24 cellular contexts compared by ENCODE assay signal in genomic region chr3:15347737-15348110, GRCh38. TPM values are rescaled to one million over a fixed set of nuclear protein-coding genes. Genes with fewer than 3 reads are reported as not detected.
DNase-seq lines count a peak whose midpoint lies in the region; ATAC-seq and TF ChIP-seq lines count a peak whose summit lies in the region.
"Had no signal": no experiment of that assay in that cellular context is flagged by ENCODE, and none has a peak within 500 bp of the region (broad histone marks: within the 10 kb centered on the region; RNA-seq: fewer than 3 reads in every experiment).

No MANE protein-coding gene starts in this region.

- CTCF ChIA-PET in CD8-positive, alpha-beta memory T cell (lab: Charles Lee), result interaction anchor here (0.6 to 1.9 kb wide), 7 partner anchors 12 to 142 kb away, joined by 3 to 11 read pairs (median 3); partner anchors contain the start of genes CAPN7 and SH3BP5
- CTCF ChIA-PET in activated CD4-positive, alpha-beta memory T cell treated with anti-CD3 and anti-CD28 coated beads for 36 hours (lab: Charles Lee), result interaction anchor here (0.7 to 1.9 kb wide), 6 partner anchors 13 to 80 kb away, joined by 3 to 8 read pairs (median 4); partner anchors contain the start of gene SH3BP5

- peak overlapping the region; percentile 3 for H3K27ac ChIP-seq in CD8-positive, alpha-beta memory T cell (ENCODE audit: low read depth, low read length)
- no peak overlapping the region for H3K27ac ChIP-seq in coronary artery
- H3K27ac ChIP-seq: 22Rv1; BLaER1 treated with 17β-estradiol and CSF1 and Interleukin-3, amounts not matched to agents 10 nM and 100 nM; ovary had no signal

- H3K4me1 Mint-ChIP-seq in T-helper 1 cell treated with Interleukin-12 subunit alpha and Interleukin-12 subunit beta and Interleukin-4 antibody, amounts not matched to agents 30 μg/mL and 1 μg/mL, for 36 hours (ENCODE audit: low read depth), result peaks cover 40% of the 10 kb centered on the region
- H3K4me1 Mint-ChIP-seq in CD8-positive, alpha-beta memory T cell, result peaks cover 45 to 58% (median 48%) of the 10 kb centered on the region in 3 donors
- peaks cover 51% of the 10 kb centered on the region for H3K4me1 Mint-ChIP-seq in activated CD4-positive, alpha-beta memory T cell treated with anti-CD3 and anti-CD28 coated beads for 36 hours (ENCODE audit: low read depth)
- H3K4me1 Mint-ChIP-seq in naive B cell, result peaks cover 57 to 76% (median 66%) of the 10 kb centered on the region in 3 donors

- H3K4me3 Mint-ChIP-seq in T-helper 1 cell treated with Interleukin-12 subunit alpha and Interleukin-12 subunit beta and Interleukin-4 antibody, amounts not matched to agents 30 μg/mL and 1 μg/mL, for 36 hours, result peak overlapping the region; percentile 72
- peak overlapping the region; percentile 22 to 85 (median 73) for H3K4me3 Mint-ChIP-seq in CD8-positive, alpha-beta memory T cell
- H3K4me3 Mint-ChIP-seq in activated CD4-positive, alpha-beta memory T cell treated with anti-CD3 and anti-CD28 coated beads for 36 hours, result no peak overlapping the region
- H3K4me3 Mint-ChIP-seq in naive B cell, result peak overlapping the region in 6 of 8 donors; percentile 44 to 83 (median 70)
- H3K4me3 Mint-ChIP-seq: activated T-cell treated with anti-CD3 and anti-CD28 coated beads, Interleukin-2, amount 50 U/mL, for 24 hours had no signal

- no peaks in the 10 kb centered on the region for H3K36me3 ChIP-seq in CD8-positive, alpha-beta memory T cell (ENCODE audit: insufficient read depth, low read length)
- H3K36me3 ChIP-seq: BLaER1 treated with 17β-estradiol and CSF1 and Interleukin-3, amounts not matched to agents 10 nM and 100 nM; ovary; tibial nerve had no signal

- DNase-seq in T-helper 1 cell (no peak), naive B cell (no peak), NCI-H1930 (lab: John Stamatoyannopoulos, UW) (no peak), RPMI8226 (no peak), coronary artery (ENCODE audit: low spot score) (no peak)
- DNase-seq in CD8-positive, alpha-beta memory T cell, result no peak
- no peak for DNase-seq in activated CD4-positive, alpha-beta memory T cell treated with anti-CD3 and anti-CD28 coated beads for 36 hours
- DNase-seq: activated CD4-positive, CD25-positive, alpha-beta regulatory T cell; activated T-cell treated with anti-CD3 and anti-CD28 coated beads, Interleukin-2, amount 50 U/mL, for 24 hours; amygdala; cerebellar nuclear complex; EL; left cardiac atrium; mucosa of descending colon; MV-4-11; NCI-H2029 treated with DMSO at 0.1 percent for 48 hours; NCI-H510A treated with DMSO at 0.1 percent for 48 hours; ovary had no signal

- POLR2A ChIA-PET in CD8-positive, alpha-beta memory T cell (lab: Charles Lee), result interaction anchor here (0.6 to 1.7 kb wide), 3 partner anchors 15 to 58 kb away, joined by 3 to 7 read pairs (median 4); partner anchors contain the start of gene SH3BP5
- POLR2A ChIA-PET in activated CD4-positive, alpha-beta memory T cell treated with anti-CD3 and anti-CD28 coated beads for 36 hours (lab: Charles Lee), result interaction anchor here (1.0 to 1.1 kb wide), 2 partner anchors 14 to 15 kb away, joined by 3 to 4 read pairs; partner anchors contain the start of gene SH3BP5

- peaks cover 43% of the 10 kb centered on the region for H3K4me1 ChIP-seq in CD8-positive, alpha-beta memory T cell (ENCODE audit: insufficient read depth, low read length)
- H3K4me1 ChIP-seq: tibial nerve had no signal

- peak overlapping the region; percentile 3 for H3K4me3 ChIP-seq in CD8-positive, alpha-beta memory T cell (ENCODE audit: low read length)
- no peak overlapping the region for H3K4me3 ChIP-seq in coronary artery
- H3K4me3 ChIP-seq: BLaER1 treated with 17β-estradiol and CSF1 and Interleukin-3, amounts not matched to agents 10 nM and 100 nM; mucosa of descending colon; ovary; skin epidermis; tibial nerve had no signal

- peaks cover 20% of the 10 kb centered on the region for H3K36me3 Mint-ChIP-seq in T-helper 1 cell treated with Interleukin-12 subunit alpha and Interleukin-12 subunit beta and Interleukin-4 antibody, amounts not matched to agents 30 μg/mL and 1 μg/mL, for 36 hours (ENCODE audit: low read depth)
- H3K36me3 Mint-ChIP-seq in CD8-positive, alpha-beta memory T cell, result peaks cover 0 to 9% (median 1%) of the 10 kb centered on the region in 3 donors
- H3K36me3 Mint-ChIP-seq in activated CD4-positive, alpha-beta memory T cell treated with anti-CD3 and anti-CD28 coated beads for 36 hours, result peaks cover 7% of the 10 kb centered on the region
- H3K36me3 Mint-ChIP-seq in naive B cell, result peaks cover 0 to 17% of the 10 kb centered on the region in 2 donors

- no peaks in the 10 kb centered on the region for H3K9me3 ChIP-seq in CD8-positive, alpha-beta memory T cell (ENCODE audit: low read length)

- ATAC-seq in naive B cell (ENCODE audit: low read depth in 2 of 2), result no peak
- ATAC-seq: SK-N-SH treated with all-trans-retinoic acid at 6 μM for 48 hours had no signal

- intact Hi-C loops in activated CD4-positive, alpha-beta memory T cell treated with anti-CD3 and anti-CD28 coated beads for 36 hours (cut with micrococcal nuclease), result no loop called here

- no peaks in the 10 kb centered on the region for H3K27me3 ChIP-seq in CD8-positive, alpha-beta memory T cell (ENCODE audit: insufficient read depth, low read length, poor library complexity, severe bottlenecking)
- H3K27me3 ChIP-seq: BLaER1 treated with 17β-estradiol and CSF1 and Interleukin-3, amounts not matched to agents 10 nM and 100 nM; ovary; tibial nerve had no signal

- no peak for TF ChIP-seq CTCF in coronary artery (IDR thresholded peaks at IDR 0.05)

- H3K9me3 Mint-ChIP-seq in T-helper 1 cell treated with Interleukin-12 subunit alpha and Interleukin-12 subunit beta and Interleukin-4 antibody, amounts not matched to agents 30 μg/mL and 1 μg/mL, for 36 hours, result peaks cover 24% of the 10 kb centered on the region
- H3K9me3 Mint-ChIP-seq in CD8-positive, alpha-beta memory T cell, result peaks cover 0 to 4% (median 0%) of the 10 kb centered on the region in 5 donors
- peaks cover 27% of the 10 kb centered on the region for H3K9me3 Mint-ChIP-seq in activated CD4-positive, alpha-beta memory T cell treated with anti-CD3 and anti-CD28 coated beads for 36 hours
- peaks cover 0 to 26% (median 14%) of the 10 kb centered on the region in 7 donors for H3K9me3 Mint-ChIP-seq in naive B cell
- H3K9me3 Mint-ChIP-seq: activated T-cell treated with anti-CD3 and anti-CD28 coated beads, Interleukin-2, amount 50 U/mL, for 24 hours had no signal

- H3K27me3 Mint-ChIP-seq in T-helper 1 cell treated with Interleukin-12 subunit alpha and Interleukin-12 subunit beta and Interleukin-4 antibody, amounts not matched to agents 30 μg/mL and 1 μg/mL, for 36 hours (ENCODE audit: low read depth), result no peaks in the 10 kb centered on the region
- H3K27me3 Mint-ChIP-seq in CD8-positive, alpha-beta memory T cell, result no peaks in the 10 kb centered on the region
- H3K27me3 Mint-ChIP-seq in activated CD4-positive, alpha-beta memory T cell treated with anti-CD3 and anti-CD28 coated beads for 36 hours, result no peaks in the 10 kb centered on the region
- no peaks in the 10 kb centered on the region for H3K27me3 Mint-ChIP-seq in naive B cell
- H3K27me3 Mint-ChIP-seq: activated T-cell treated with anti-CD3 and anti-CD28 coated beads, Interleukin-2, amount 50 U/mL, for 24 hours had no signal

- H3K27ac Mint-ChIP-seq in T-helper 1 cell treated with Interleukin-12 subunit alpha and Interleukin-12 subunit beta and Interleukin-4 antibody, amounts not matched to agents 30 μg/mL and 1 μg/mL, for 36 hours, result peak overlapping the region; percentile 82
- peak overlapping the region; percentile 62 to 97 (median 89) for H3K27ac Mint-ChIP-seq in CD8-positive, alpha-beta memory T cell
- peak overlapping the region; percentile 23 for H3K27ac Mint-ChIP-seq in activated CD4-positive, alpha-beta memory T cell treated with anti-CD3 and anti-CD28 coated beads for 36 hours
- peak overlapping the region; percentile 66 to 99 (median 98) for H3K27ac Mint-ChIP-seq in naive B cell
- H3K27ac Mint-ChIP-seq: activated T-cell treated with anti-CD3 and anti-CD28 coated beads, Interleukin-2, amount 50 U/mL, for 24 hours had no signal

RNA-seq across cellular contexts. Expression of gene SH3BP5, which starts 15.3 kb away (rescaled TPM):
- total RNA-seq in CD8-positive, alpha-beta memory T cell, result 10 to 100 TPM; 14.2 to 15.5 TPM
- 84.3 TPM for polyA plus RNA-seq in CD8-positive, alpha-beta memory T cell
- 10 to 100 TPM; 33.6 to 37.5 TPM for total RNA-seq in activated CD4-positive, alpha-beta memory T cell treated with anti-CD3 and anti-CD28 coated beads for 36 hours
- polyA plus RNA-seq in naive B cell (ENCODE audit: low read depth in 6 of 6), result 100 to 1,000 TPM in 5 of 6 donors, 10 to 100 TPM in 1; 71.3 to 177 (median 131) TPM

Comparison
In these comparisons a context has a peak if more than half of its experiments do, and no peak if none do; other contexts are left out.
1. H3K27ac Mint-ChIP-seq: peak in every context shown above with its lines; median percentile 98 in naive B cell; 89 in CD8-positive, alpha-beta memory T cell; 82 in T-helper 1 cell treated with Interleukin-12 subunit alpha and Interleukin-12 subunit beta and Interleukin-4 antibody, amounts not matched to agents 30 μg/mL and 1 μg/mL, for 36 hours; 23 in activated CD4-positive, alpha-beta memory T cell treated with anti-CD3 and anti-CD28 coated beads for 36 hours.